ENCODE assay signal across 9 cellular contexts in the genomic region with DNA sequence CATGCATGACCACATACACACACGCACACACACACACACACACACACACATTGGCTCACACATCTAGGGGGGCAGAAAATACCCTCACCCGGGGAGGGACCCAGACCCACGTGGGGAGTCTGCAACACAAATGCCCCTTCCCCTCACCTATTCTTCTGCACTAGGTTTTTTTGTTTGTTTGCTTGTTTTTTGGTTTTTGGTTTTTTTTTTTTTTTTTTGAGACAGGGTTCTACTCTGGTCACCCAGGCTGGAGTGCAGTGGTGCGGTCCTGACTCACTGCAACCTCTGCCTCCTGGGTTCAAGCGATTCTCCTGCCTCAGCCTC. TPM values are rescaled to one million over a fixed set of nuclear protein-coding genes. Genes with fewer than 3 reads are reported as not detected.
DNase-seq lines count a peak whose midpoint lies in the region; ATAC-seq and TF ChIP-seq lines count a peak whose summit lies in the region.
"Had no signal": no experiment of that assay in that cellular context is flagged by ENCODE, and none has a peak within 500 bp of the region (broad histone marks: within the 10 kb centered on the region; RNA-seq: fewer than 3 reads in every experiment).

No MANE protein-coding gene starts in this region.

- intact Hi-C loops in CD4-positive, alpha-beta T cell (cut with DNase I, micrococcal nuclease) = no loop called here
- intact Hi-C loops in PC-9 (cut with micrococcal nuclease; ENCODE audit: unreplicated experiment) = loop anchor here (1.0 kb wide), 1 partner anchor 28 kb away; no protein-coding TSS in a partner anchor

- no peak for ATAC-seq in CD4-positive, alpha-beta T cell (ENCODE audit: poor library complexity)
- peak; percentile 10 for ATAC-seq in GM19351 (IDR thresholded peaks at IDR 0.05; ENCODE audit: unreplicated experiment)

- peak overlapping the region; percentile 51 for H3K4me3 Mint-ChIP-seq in CD4-positive, alpha-beta T cell
- H3K4me3 Mint-ChIP-seq in immature natural killer cell = peak overlapping the region; percentile 72 to 86 (median 79)

- H3K4me1 ChIP-seq in PC-9 (replicated peaks; ENCODE audit: insufficient read depth) = peaks cover 24% of the 10 kb centered on the region

- no peak overlapping the region for H3K4me3 ChIP-seq in PC-9

- CTCF ChIA-PET in CD4-positive, alpha-beta T cell (lab: Charles Lee) = interaction anchor here (1.4 to 2.7 kb wide), 3 partner anchors 11 to 67 kb away, joined by 4 to 8 read pairs (median 8); no protein-coding TSS in a partner anchor
- CTCF ChIA-PET in PC-9 (lab: Charles Lee) = interaction anchor here (0.7 to 1.0 kb wide), 2 partner anchors 15 to 28 kb away, joined by 3 to 4 read pairs; partner anchors contain the start of gene WEE1
- CTCF ChIA-PET in GM10248 (lab: Yijun Ruan, JAX) = interaction anchor here (1.0 to 8.3 kb wide), 11 partner anchors 10 to 156 kb away, joined by 3 to 106 read pairs (median 6); partner anchors contain the start of gene WEE1

- TF ChIP-seq CTCF in CD4-positive, alpha-beta T cell (IDR thresholded peaks at IDR 0.05) = no peak
- TF ChIP-seq CTCF in PC-9 (conservative IDR thresholded peaks at IDR 0.05) = no peak
- TF ChIP-seq CTCF in GM10248 (IDR thresholded peaks at IDR 0.05; ENCODE audit: control extremely low read depth, extremely low read depth, low read depth, missing control alignments) = no peak

- no peak overlapping the region for H2AFZ ChIP-seq in PC-9

- H3K27ac Mint-ChIP-seq in CD4-positive, alpha-beta T cell = peak overlapping the region; percentile 87
- H3K27ac Mint-ChIP-seq in immature natural killer cell = peak overlapping the region; percentile 79 to 94 (median 89)

- no peaks in the 10 kb centered on the region for H3K9me3 ChIP-seq in CD4-positive, alpha-beta T cell (ENCODE audit: control insufficient read depth, low read length)
- no peaks in the 10 kb centered on the region for H3K9me3 ChIP-seq in PC-9 (ENCODE audit: insufficient read depth, low read depth)

- no peaks in the 10 kb centered on the region for H3K27me3 Mint-ChIP-seq in CD4-positive, alpha-beta T cell
- peaks cover 0 to 13% (median 5%) of the 10 kb centered on the region in 3 donors for H3K27me3 Mint-ChIP-seq in immature natural killer cell (ENCODE audit: low read depth in 3 of 3)

- DNase-seq in CD4-positive, alpha-beta T cell = no peak
- DNase-seq in PC-9 = no peak
- DNase-seq in immature natural killer cell = no peak
- DNase-seq in GM10248 (ENCODE audit: extremely low spot score) = no peak
- DNase-seq in nucleus accumbens (lab: John Stamatoyannopoulos, UW) = no peak
- no peak for DNase-seq in stimulated activated CD4-positive, alpha-beta T cell treated with anti-CD3 and anti-CD28 coated beads, Interleukin-15, amount 100 ng/mL, for 24 hours
- DNase-seq in superior temporal gyrus (ENCODE audit: extremely low spot score) = no peak
- DNase-seq: NCI-H524 had no signal

- BruUV-seq in PC-9 (replicated peaks; lab: Mats Ljungman, UMichigan) = no TSS peak

- H3F3A ChIP-seq in PC-9 (ENCODE audit: insufficient read depth, low read depth) = peaks cover 22% of the 10 kb centered on the region

- H3K27ac ChIP-seq in CD4-positive, alpha-beta T cell (ENCODE audit: low read depth, low read length) = no peak overlapping the region
- H3K27ac ChIP-seq in PC-9 = peak overlapping the region; percentile 97

- POLR2A ChIA-PET in CD4-positive, alpha-beta T cell (lab: Charles Lee) = interaction anchor here (0.9 to 2.1 kb wide), 6 partner anchors 12 to 1207 kb away, joined by 3 to 18 read pairs (median 10); partner anchors contain the start of genes EIF4G2, WEE1 and ZNF143
- POLR2A ChIA-PET in PC-9 (lab: Charles Lee; ENCODE audit: unreplicated experiment) = interaction anchor here (0.6 to 1.9 kb wide), 7 partner anchors 8 to 703 kb away, joined by 3 to 17 read pairs (median 4); partner anchors contain the start of genes ADM and WEE1
- POLR2A ChIA-PET in GM10248 (lab: Yijun Ruan, JAX) = interaction anchor here (1.0 to 1.2 kb wide), 2 partner anchors 25 to 29 kb away, joined by 3 to 5 read pairs; partner anchors contain the start of gene WEE1

- no peaks in the 10 kb centered on the region for H3K27me3 ChIP-seq in CD4-positive, alpha-beta T cell (ENCODE audit: control insufficient read depth, insufficient read depth, low read length)
- no peaks in the 10 kb centered on the region for H3K27me3 ChIP-seq in PC-9 (ENCODE audit: insufficient read depth, low read depth)

- H4K20me1 ChIP-seq in PC-9 (ENCODE audit: insufficient read depth) = no peaks in the 10 kb centered on the region

- no peaks in the 10 kb centered on the region for H3K36me3 ChIP-seq in PC-9 (ENCODE audit: low read depth)

- peaks cover 3% of the 10 kb centered on the region for H3K9me3 Mint-ChIP-seq in CD4-positive, alpha-beta T cell
- peaks cover 0 to 3% (median 0%) of the 10 kb centered on the region in 6 donors for H3K9me3 Mint-ChIP-seq in immature natural killer cell

- no peaks in the 10 kb centered on the region for H3K36me3 Mint-ChIP-seq in CD4-positive, alpha-beta T cell (ENCODE audit: low read depth)
- no peaks in the 10 kb centered on the region for H3K36me3 Mint-ChIP-seq in immature natural killer cell

- no peaks in the 10 kb centered on the region for H3K79me2 ChIP-seq in PC-9 (ENCODE audit: low read depth)

- peaks cover 16% of the 10 kb centered on the region for H3K4me1 Mint-ChIP-seq in CD4-positive, alpha-beta T cell (ENCODE audit: low read depth)
- peaks cover 30 to 36% of the 10 kb centered on the region in 2 donors for H3K4me1 Mint-ChIP-seq in immature natural killer cell

- no peaks in the 10 kb centered on the region for H3K9me2 ChIP-seq in PC-9 (ENCODE audit: insufficient read depth)

- H3K4me2 ChIP-seq in PC-9 = peak overlapping the region; percentile 76

RNA-seq across cellular contexts. Expression of gene WEE1, which starts 28.4 kb away (rescaled TPM):
- 10 to 100 TPM in 1 of 2 experiments, 1 to 10 TPM in 1; 9.3 to 10.7 TPM for total RNA-seq in CD4-positive, alpha-beta T cell
- 32.2 and 37.1 TPM in 2 replicates for total RNA-seq in PC-9 (2021)
- 10 to 100 TPM in 1 of 3 donors, 1 to 10 TPM in 2; 7.7 to 11.4 (median 9.9) TPM for polyA plus RNA-seq in immature natural killer cell
